In the genomic region with DNA sequence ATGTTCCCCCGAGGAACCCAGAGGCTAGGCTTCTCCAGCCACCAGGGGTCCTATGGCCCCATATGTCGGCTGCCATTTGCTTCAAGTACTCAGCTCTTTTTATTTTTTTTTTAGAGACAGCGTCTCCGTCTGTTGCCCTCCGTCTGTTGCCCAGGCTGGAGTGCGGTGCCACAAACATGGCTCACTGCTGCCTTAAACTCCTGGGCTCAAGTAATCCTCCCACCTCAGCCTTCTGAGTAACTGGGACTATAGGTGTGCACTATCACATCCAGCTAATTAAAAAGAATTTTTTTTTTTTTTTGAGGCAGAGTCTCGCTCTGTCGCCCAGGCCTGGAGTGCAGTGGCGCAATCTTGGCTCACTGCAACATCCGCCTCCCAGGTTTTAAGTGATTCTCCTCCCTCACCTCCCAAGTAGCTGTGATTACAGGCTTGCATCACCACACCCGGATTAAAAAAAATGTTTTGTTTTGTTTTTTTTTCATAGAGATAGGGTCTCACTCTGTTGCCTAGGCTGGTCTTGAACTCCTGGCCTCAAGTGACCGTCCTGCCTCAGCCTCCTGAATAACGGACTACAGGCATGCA, we compare ENCODE assay signal across 27 cellular contexts. TPM values are rescaled to one million over a fixed set of nuclear protein-coding genes. Genes with fewer than 3 reads are reported as not detected.
DNase-seq lines count a peak whose midpoint lies in the region; ATAC-seq and TF ChIP-seq lines count a peak whose summit lies in the region.
"Had no signal": no experiment of that assay in that cellular context is flagged by ENCODE, and none has a peak within 500 bp of the region (broad histone marks: within the 10 kb centered on the region; RNA-seq: fewer than 3 reads in every experiment).

No MANE protein-coding gene starts in this region.

- TF ChIP-seq POLR2A in ovary (IDR thresholded peaks at IDR 0.05), result no peak

- CTCF ChIA-PET in CD8-positive, alpha-beta memory T cell (lab: Charles Lee), result interaction anchor here (1.4 kb wide), 1 partner anchor 9 kb away, joined by 4 read pairs; no protein-coding TSS in a partner anchor

- no peak overlapping the region for H3K4me3 ChIP-seq in CD8-positive, alpha-beta memory T cell (ENCODE audit: low read length)
- H3K4me3 ChIP-seq in H7 (ENCODE audit: insufficient read depth, low read depth, low read length), result no peak overlapping the region
- no peak overlapping the region for H3K4me3 ChIP-seq in choroid plexus epithelial cell (ENCODE audit: low read depth, low read length)
- no peak overlapping the region for H3K4me3 ChIP-seq in ovary
- H3K4me3 ChIP-seq: Peyer's patch, transverse colon had no signal

- peaks cover 0 to 1% (median 0%) of the 10 kb centered on the region in 3 donors for H3K36me3 Mint-ChIP-seq in CD8-positive, alpha-beta memory T cell
- H3K36me3 Mint-ChIP-seq in naive thymus-derived CD8-positive, alpha-beta T cell, result no peaks in the 10 kb centered on the region
- H3K36me3 Mint-ChIP-seq: activated naive CD8-positive, alpha-beta T cell treated with anti-CD3 and anti-CD28 coated beads, Interleukin-2, amount 10 ng/mL, durations not matched to agents 7 days and 5 days; naive B cell had no signal

- H3K27me3 ChIP-seq in CD8-positive, alpha-beta memory T cell (ENCODE audit: insufficient read depth, low read length, poor library complexity, severe bottlenecking), result no peaks in the 10 kb centered on the region
- H3K27me3 ChIP-seq in H7 (ENCODE audit: control insufficient read depth, insufficient read depth, low read length) (no peaks in the 10 kb centered on the region), ovary (no peaks in the 10 kb centered on the region)
- H3K27me3 ChIP-seq: Peyer's patch, transverse colon had no signal

- H3K4me1 Mint-ChIP-seq in CD8-positive, alpha-beta memory T cell, result no peaks in the 10 kb centered on the region
- H3K4me1 Mint-ChIP-seq in naive thymus-derived CD8-positive, alpha-beta T cell, result no peaks in the 10 kb centered on the region
- H3K4me1 Mint-ChIP-seq: activated B cell treated with CpG ODN at 0.5 μM for 24 hours; activated naive CD8-positive, alpha-beta T cell treated with anti-CD3 and anti-CD28 coated beads, Interleukin-2, amount 10 ng/mL, durations not matched to agents 7 days and 5 days; B cell; central memory CD8-positive, alpha-beta T cell; mesothelial cell of epicardium; naive B cell had no signal

- TF ChIP-seq EP300 in ovary (IDR thresholded peaks at IDR 0.05), result no peak

- no peaks in the 10 kb centered on the region for H3K9me3 ChIP-seq in CD8-positive, alpha-beta memory T cell (ENCODE audit: low read length)
- H3K9me3 ChIP-seq in ovary, result no peaks in the 10 kb centered on the region
- H3K9me3 ChIP-seq: Peyer's patch, transverse colon had no signal

- no peaks in the 10 kb centered on the region for H3K4me1 ChIP-seq in CD8-positive, alpha-beta memory T cell (ENCODE audit: insufficient read depth, low read length)
- H3K4me1 ChIP-seq in ovary (ENCODE audit: insufficient read depth), result no peaks in the 10 kb centered on the region
- H3K4me1 ChIP-seq: Peyer's patch, transverse colon had no signal

- H3K27ac ChIP-seq in CD8-positive, alpha-beta memory T cell (ENCODE audit: low read depth, low read length), result peak overlapping the region; percentile 24
- H3K27ac ChIP-seq in ovary, result no peak overlapping the region
- H3K27ac ChIP-seq: epithelial cell of prostate, Peyer's patch, transverse colon had no signal

- WGBS in ovary, 3 donors, result 84 to 88% (median 87%) methylated on average over 13 of the region's 13 CpGs

- no peaks in the 10 kb centered on the region for H3K9me3 Mint-ChIP-seq in CD8-positive, alpha-beta memory T cell
- H3K9me3 Mint-ChIP-seq in naive thymus-derived CD8-positive, alpha-beta T cell, result no peaks in the 10 kb centered on the region
- H3K9me3 Mint-ChIP-seq: activated B cell treated with CpG ODN at 0.5 μM for 24 hours; activated naive CD8-positive, alpha-beta T cell treated with anti-CD3 and anti-CD28 coated beads, Interleukin-2, amount 10 ng/mL, durations not matched to agents 7 days and 5 days; central memory CD8-positive, alpha-beta T cell; mesothelial cell of epicardium; naive B cell had no signal

- DNase-seq in CD8-positive, alpha-beta memory T cell, result no peak
- DNase-seq in H7 (peak; percentile 62), NCI-H82 treated with DMSO at 0.1 percent for 48 hours (lab: John Stamatoyannopoulos, UW; ENCODE audit: unreplicated experiment) (peak; percentile 42), choroid plexus epithelial cell (ENCODE audit: low read depth) (no peak), ovary (no peak)
- DNase-seq in naive thymus-derived CD8-positive, alpha-beta T cell, result no peak
- DNase-seq: activated B cell treated with CpG ODN at 0.5 μM for 24 hours; activated CD4-positive, alpha-beta T cell treated with anti-CD3 and anti-CD28 coated beads, Interleukin-2, amount 50 U/mL, for 48 hours; activated CD8-positive, alpha-beta memory T cell treated with anti-CD3 and anti-CD28 coated beads, Interleukin-2, amount 50 U/mL, for 4 hours; activated naive CD8-positive, alpha-beta T cell treated with anti-CD3 and anti-CD28 coated beads, Interleukin-2, amount 10 ng/mL, durations not matched to agents 7 days and 5 days; DMS79; Kasumi-1; kidney; MV-4-11; naive B cell; NCI-H1436 treated with DMSO at 0.1 percent for 48 hours; NCI-H510A treated with DMSO at 0.1 percent for 48 hours; Peyer's patch; stimulated activated CD4-positive, alpha-beta T cell treated with anti-CD3 and anti-CD28 coated beads, Interleukin-2, amount 100 ng/mL, for 24 hours; T1000; transverse colon had no signal

- no peak overlapping the region for H3K4me3 Mint-ChIP-seq in CD8-positive, alpha-beta memory T cell
- H3K4me3 Mint-ChIP-seq in naive thymus-derived CD8-positive, alpha-beta T cell, result no peak overlapping the region
- H3K4me3 Mint-ChIP-seq: activated B cell treated with CpG ODN at 0.5 μM for 24 hours; activated naive CD8-positive, alpha-beta T cell treated with anti-CD3 and anti-CD28 coated beads, Interleukin-2, amount 10 ng/mL, durations not matched to agents 7 days and 5 days; B cell; central memory CD8-positive, alpha-beta T cell; naive B cell had no signal

- ATAC-seq in GM21576 (IDR thresholded peaks at IDR 0.05; ENCODE audit: unreplicated experiment) (no peak), HG02852 (IDR thresholded peaks at IDR 0.05; ENCODE audit: unreplicated experiment) (no peak)
- ATAC-seq in naive thymus-derived CD8-positive, alpha-beta T cell, result no peak

- H3K27me3 Mint-ChIP-seq in CD8-positive, alpha-beta memory T cell, result no peaks in the 10 kb centered on the region
- H3K27me3 Mint-ChIP-seq in naive thymus-derived CD8-positive, alpha-beta T cell, result no peaks in the 10 kb centered on the region
- H3K27me3 Mint-ChIP-seq: activated B cell treated with CpG ODN at 0.5 μM for 24 hours; activated naive CD8-positive, alpha-beta T cell treated with anti-CD3 and anti-CD28 coated beads, Interleukin-2, amount 10 ng/mL, durations not matched to agents 7 days and 5 days; B cell; central memory CD8-positive, alpha-beta T cell; naive B cell had no signal

- POLR2A ChIA-PET in CD8-positive, alpha-beta memory T cell (lab: Charles Lee), result interaction anchor here (0.7 kb wide), 1 partner anchor 63 kb away, joined by 4 read pairs; no protein-coding TSS in a partner anchor
- POLR2A ChIA-PET in naive thymus-derived CD8-positive, alpha-beta T cell (lab: Charles Lee), result no interaction called here

- intact Hi-C loops in ovary (cut with DNase I), result no loop called here

- TF ChIP-seq CTCF in choroid plexus epithelial cell (conservative IDR thresholded peaks at IDR 0.05; ENCODE audit: low read depth, low read length) (peak; percentile 10), ovary (IDR thresholded peaks at IDR 0.05) (no peak)

- H3K36me3 ChIP-seq in CD8-positive, alpha-beta memory T cell (ENCODE audit: insufficient read depth, low read length), result no peaks in the 10 kb centered on the region
- H3K36me3 ChIP-seq in H7 (replicated peaks; ENCODE audit: control insufficient read depth, insufficient read depth, low read length), result no peaks in the 10 kb centered on the region
- no peaks in the 10 kb centered on the region for H3K36me3 ChIP-seq in ovary
- H3K36me3 ChIP-seq: Peyer's patch, transverse colon had no signal

- no peak overlapping the region for H3K27ac Mint-ChIP-seq in CD8-positive, alpha-beta memory T cell
- H3K27ac Mint-ChIP-seq in naive thymus-derived CD8-positive, alpha-beta T cell, result no peak overlapping the region
- H3K27ac Mint-ChIP-seq: activated B cell treated with CpG ODN at 0.5 μM for 24 hours; activated naive CD8-positive, alpha-beta T cell treated with anti-CD3 and anti-CD28 coated beads, Interleukin-2, amount 10 ng/mL, durations not matched to agents 7 days and 5 days; B cell; mesothelial cell of epicardium had no signal

RNA-seq across cellular contexts. Expression of gene CERCAM, which starts 8.9 kb away (rescaled TPM):
- 1 to 10 TPM; 1.9 to 2.6 TPM for total RNA-seq in CD8-positive, alpha-beta memory T cell
- 1.1 TPM for polyA plus RNA-seq in CD8-positive, alpha-beta memory T cell
- total RNA-seq in H7 (2014; rRNA removed; shearing (Covaris generic)), result 12.6 and 15.5 TPM in 2 replicates
- total RNA-seq in ovary, result 10 to 100 TPM; 19.6 to 63.9 (median 45.8) TPM
- 10 to 100 TPM; 24.2 to 27.3 TPM for polyA plus RNA-seq in ovary
- total RNA-seq in naive thymus-derived CD8-positive, alpha-beta T cell, result 1 to 10 TPM; 1.3 to 1.7 TPM
- polyA plus RNA-seq in naive thymus-derived CD8-positive, alpha-beta T cell, result under 1 TPM; 0.14 to 0.90 (median 0.51) TPM

RNA-seq across cellular contexts. Expression of gene ODF2, which starts 26.2 kb away (rescaled TPM):
- total RNA-seq in CD8-positive, alpha-beta memory T cell, result 10 to 100 TPM; 64.2 to 65.0 TPM
- 31.4 TPM for polyA plus RNA-seq in CD8-positive, alpha-beta memory T cell
- 12.0 and 15.8 TPM in 2 replicates for total RNA-seq in H7 (2014; rRNA removed; shearing (Covaris generic))
- 10 to 100 TPM in 6 of 7 donors, 1 to 10 TPM in 1; 9.7 to 26.5 (median 20.3) TPM for total RNA-seq in ovary
- 10 to 100 TPM; 14.6 to 23.9 TPM for polyA plus RNA-seq in ovary
- total RNA-seq in naive thymus-derived CD8-positive, alpha-beta T cell, result 10 to 100 TPM; 34.8 to 36.6 TPM
- 10 to 100 TPM; 15.6 to 32.8 (median 20.6) TPM for polyA plus RNA-seq in naive thymus-derived CD8-positive, alpha-beta T cell

RNA-seq across cellular contexts. Expression of gene URM1, which starts 58.4 kb away (rescaled TPM):
- total RNA-seq in CD8-positive, alpha-beta memory T cell, result 100 to 1,000 TPM; 100 to 108 TPM
- polyA plus RNA-seq in CD8-positive, alpha-beta memory T cell, result 56.3 TPM
- total RNA-seq in H7 (2014; rRNA removed; shearing (Covaris generic)), result 74.3 and 99.6 TPM in 2 replicates
- 10 to 100 TPM; 20.5 to 51.4 (median 36.0) TPM for total RNA-seq in ovary
- 10 to 100 TPM; 22.1 to 41.4 TPM for polyA plus RNA-seq in ovary
- total RNA-seq in naive thymus-derived CD8-positive, alpha-beta T cell, result 10 to 100 TPM; 44.5 to 47.5 TPM
- 10 to 100 TPM; 49.3 to 66.4 (median 61.0) TPM for polyA plus RNA-seq in naive thymus-derived CD8-positive, alpha-beta T cell

Comparison
In these comparisons a context has a peak if more than half of its experiments do, and no peak if none do; other contexts are left out.
1. DNase-seq: peak in H7 (single experiment) and NCI-H82 treated with DMSO at 0.1 percent for 48 hours (single experiment); none in CD8-positive, alpha-beta memory T cell (0 of 5), choroid plexus epithelial cell (single experiment), ovary (0 of 5) and naive thymus-derived CD8-positive, alpha-beta T cell (0 of 10).